In genomic region chr12:72872986-72873385, GRCh38 we compare ENCODE assay signal across 1 cellular context.
TF ChIP-seq lines count a peak whose summit lies in the region.

No MANE protein-coding gene starts in this region.

TF ChIP-seq in GM23338, 12 proteins besides CTCF, POLR2A, EP300 and RAD21 (continued from another document):
- no peak for TF ChIP-seq ZNF462 (CRISPR knock-in tag; IDR thresholded peaks at IDR 0.05)
- no peak for TF ChIP-seq ZNF114 (CRISPR knock-in tag; IDR thresholded peaks at IDR 0.05)
- TF ChIP-seq EZH2phosphoT487 (IDR thresholded peaks at IDR 0.05; ENCODE audit: unreplicated experiment): no peak
